13 cellular contexts compared by ENCODE assay signal in genomic region chr12:47835831-47836155, GRCh38. TPM values are rescaled to one million over a fixed set of nuclear protein-coding genes. Genes with fewer than 3 reads are reported as not detected.
DNase-seq lines count a peak whose midpoint lies in the region; ATAC-seq and TF ChIP-seq lines count a peak whose summit lies in the region.
"Had no signal": no experiment of that assay in that cellular context is flagged by ENCODE, and none has a peak within 500 bp of the region (broad histone marks: within the 10 kb centered on the region; RNA-seq: fewer than 3 reads in every experiment).

No MANE protein-coding gene starts in this region.

- no peak overlapping the region for H2BK120ac ChIP-seq in IMR-90 (ENCODE audit: low read depth, low read length)

- no peak overlapping the region for H3K23ac ChIP-seq in IMR-90 (ENCODE audit: low read depth, low read length)

- in situ Hi-C loops in IMR-90 (cut with MboI; ENCODE audit: low sequenced_read_pairs), result loop anchor here (5.0 to 10.0 kb wide), 2 partner anchors 91 to 123 kb away; no protein-coding TSS in a partner anchor

- H3K27me3 ChIP-seq in CD4-positive, alpha-beta T cell (ENCODE audit: control insufficient read depth, insufficient read depth, low read length), result no peaks in the 10 kb centered on the region
- no peaks in the 10 kb centered on the region for H3K27me3 ChIP-seq in IMR-90 (ENCODE audit: control insufficient read depth, insufficient read depth, low read length)

- peaks cover 72% of the 10 kb centered on the region for H3K4me1 Mint-ChIP-seq in CD4-positive, alpha-beta T cell (ENCODE audit: low read depth)
- peaks cover 76% of the 10 kb centered on the region for H3K4me1 Mint-ChIP-seq in activated naive CD8-positive, alpha-beta T cell treated with anti-CD3 and anti-CD28 coated beads for 36 hours
- peaks cover 71% of the 10 kb centered on the region for H3K4me1 Mint-ChIP-seq in nephron

- no peak overlapping the region for H2AK9ac ChIP-seq in IMR-90 (replicated peaks; ENCODE audit: low read depth, low read length, poor library complexity)

- POLR2A ChIA-PET in CD4-positive, alpha-beta T cell (lab: Charles Lee), result interaction anchor here (1.0 to 16.4 kb wide), 6 partner anchors 11 to 78 kb away, joined by 3 to 274 read pairs (median 6); partner anchors contain the start of gene HDAC7
- POLR2A ChIA-PET in IMR-90 (lab: Charles Lee; ENCODE audit: unreplicated experiment), result no interaction called here

- H3K36me3 ChIP-seq in IMR-90 (ENCODE audit: control insufficient read depth, insufficient read depth, low read length), result no peaks in the 10 kb centered on the region

- no peak overlapping the region for H3K9ac ChIP-seq in IMR-90 (ENCODE audit: low read depth, low read length)

- no peak for DNase-seq in CD4-positive, alpha-beta T cell
- DNase-seq in IMR-90, result no peak
- no peak for DNase-seq in activated naive CD8-positive, alpha-beta T cell treated with anti-CD3 and anti-CD28 coated beads for 36 hours
- DNase-seq in NCI-H2107 (lab: John Stamatoyannopoulos, UW), result no peak
- DNase-seq in NK-92 treated with Interleukin-12 subunit alpha and Interleukin-12 subunit beta, amount 100 ng/mL, for 24 hours (lab: John Stamatoyannopoulos, UW), result no peak
- DNase-seq in mesenteric fat pad (ENCODE audit: low spot score), result no peak
- DNase-seq in pons (ENCODE audit: low spot score), result no peak
- DNase-seq: COR-L47, hypothalamus, NCI-H2029 treated with DMSO at 0.1 percent for 48 hours had no signal

- dilution Hi-C loops in IMR-90 (cut with HindIII; ENCODE audit: low sequenced_read_pairs, unreplicated experiment), result no loop called here

- no peak overlapping the region for H3K4me3 Mint-ChIP-seq in CD4-positive, alpha-beta T cell
- no peak overlapping the region for H3K4me3 Mint-ChIP-seq in activated naive CD8-positive, alpha-beta T cell treated with anti-CD3 and anti-CD28 coated beads for 36 hours
- no peak overlapping the region for H3K4me3 Mint-ChIP-seq in nephron

- H3K56ac ChIP-seq in IMR-90 (ENCODE audit: extremely low read depth, insufficient read depth, low read length), result no peak overlapping the region

- TF ChIP-seq CTCF in CD4-positive, alpha-beta T cell (IDR thresholded peaks at IDR 0.05), result no peak
- no peak for TF ChIP-seq CTCF in IMR-90 (conservative IDR thresholded peaks at IDR 0.05; ENCODE audit: low read depth, low read length)
- TF ChIP-seq CTCF in nephron (IDR thresholded peaks at IDR 0.05; ENCODE audit: unreplicated experiment in 3 of 3), result no peak

- H3K27ac ChIP-seq in CD4-positive, alpha-beta T cell (ENCODE audit: low read depth, low read length), result no peak overlapping the region
- H3K27ac ChIP-seq in IMR-90 (ENCODE audit: insufficient read depth, low read length), result no peak overlapping the region

- H2AK5ac ChIP-seq in IMR-90 (ENCODE audit: low read depth, low read length), result peak overlapping the region; percentile 13; the same call in 1 of the 2 replicates

- H3K9me3 ChIP-seq in CD4-positive, alpha-beta T cell (ENCODE audit: control insufficient read depth, low read length), result no peaks in the 10 kb centered on the region
- H3K9me3 ChIP-seq in IMR-90 (ENCODE audit: control insufficient read depth, insufficient read depth, low read length), result no peaks in the 10 kb centered on the region

- peak overlapping the region; percentile 83 for H2AFZ ChIP-seq in IMR-90 (replicated peaks; ENCODE audit: low read length, poor library complexity)

- TF ChIP-seq POLR2A in IMR-90 (IDR thresholded peaks at IDR 0.05; ENCODE audit: low read depth, low read length), result no peak

- H4K20me1 ChIP-seq in IMR-90 (ENCODE audit: insufficient read depth, low read length), result no peaks in the 10 kb centered on the region

- no TSS peak for BruUV-seq in IMR-90 (replicated peaks; lab: Mats Ljungman, UMichigan)

- peak overlapping the region; percentile 15; the same call in 1 of the 2 replicates for H3K4ac ChIP-seq in IMR-90 (ENCODE audit: low read depth, low read length)

- no peak for TF ChIP-seq RAD21 in IMR-90 (IDR thresholded peaks at IDR 0.05; ENCODE audit: low read length)

- no peak overlapping the region for H4K91ac ChIP-seq in IMR-90 (ENCODE audit: insufficient read depth, low read depth, low read length)

- H3K27ac Mint-ChIP-seq in CD4-positive, alpha-beta T cell, result peak overlapping the region; percentile 90
- H3K27ac Mint-ChIP-seq in activated naive CD8-positive, alpha-beta T cell treated with anti-CD3 and anti-CD28 coated beads for 36 hours, result peak overlapping the region; percentile 82
- H3K27ac Mint-ChIP-seq in nephron, result peak overlapping the region; percentile 63 to 69 (median 68)

- H3K79me1 ChIP-seq in IMR-90 (ENCODE audit: low read depth in 1 of 2, low read length in 2 of 2), result no peaks in the 10 kb centered on the region

- H2BK15ac ChIP-seq in IMR-90 (ENCODE audit: low read depth, low read length), result no peak overlapping the region

- WGBS in IMR-90 (ENCODE audit: extremely low coverage in 2 of 2, insufficient read length in 1 of 2), 2 experiments, result no CpG with 5 or more reads among the region's 3 CpGs

- H2BK20ac ChIP-seq in IMR-90 (ENCODE audit: low read depth, low read length), result no peak overlapping the region

- no peak overlapping the region for H3K18ac ChIP-seq in IMR-90 (ENCODE audit: low read depth, low read length)

- no peaks in the 10 kb centered on the region for H3K27me3 Mint-ChIP-seq in CD4-positive, alpha-beta T cell
- H3K27me3 Mint-ChIP-seq in activated naive CD8-positive, alpha-beta T cell treated with anti-CD3 and anti-CD28 coated beads for 36 hours, result no peaks in the 10 kb centered on the region
- H3K27me3 Mint-ChIP-seq in nephron (ENCODE audit: low read depth), result peaks cover 7% of the 10 kb centered on the region

- peak overlapping the region; percentile 19; the same call in 1 of the 2 replicates for H3K14ac ChIP-seq in IMR-90 (replicated peaks; ENCODE audit: low read depth, low read length)

- no peak overlapping the region for H4K8ac ChIP-seq in IMR-90 (ENCODE audit: low read depth in 2 of 2, low read length in 2 of 2)

- CTCF ChIA-PET in CD4-positive, alpha-beta T cell (lab: Charles Lee), result interaction anchor here (0.9 to 13.5 kb wide), 8 partner anchors 13 to 93 kb away, joined by 3 to 164 read pairs (median 4); partner anchors contain the start of gene HDAC7
- CTCF ChIA-PET in IMR-90 (lab: Yijun Ruan, JAX), result interaction anchor here (0.7 to 1.3 kb wide), 2 partner anchors 68 to 121 kb away, joined by 3 to 4 read pairs; no protein-coding TSS in a partner anchor

- H4K5ac ChIP-seq in IMR-90 (ENCODE audit: low read depth, low read length), result no peak overlapping the region

- H3K36me3 Mint-ChIP-seq in CD4-positive, alpha-beta T cell (ENCODE audit: low read depth), result no peaks in the 10 kb centered on the region
- H3K36me3 Mint-ChIP-seq in activated naive CD8-positive, alpha-beta T cell treated with anti-CD3 and anti-CD28 coated beads for 36 hours, result peaks cover 3% of the 10 kb centered on the region
- no peaks in the 10 kb centered on the region for H3K36me3 Mint-ChIP-seq in nephron (ENCODE audit: low read depth)
- H3K36me3 Mint-ChIP-seq: brain had no signal

- intact Hi-C loops in CD4-positive, alpha-beta T cell (cut with DNase I, micrococcal nuclease), result loop anchor here in 1 of 2 experiments (2.0 kb wide), 2 partner anchors 15 to 31 kb away; no protein-coding TSS in a partner anchor
- intact Hi-C loops in IMR-90 (cut with micrococcal nuclease), result no loop called here

- no peak overlapping the region for H2BK5ac ChIP-seq in IMR-90 (ENCODE audit: low read depth, low read length, poor library complexity, severe bottlenecking)

- H3K4me2 ChIP-seq in IMR-90 (ENCODE audit: low read depth, low read length), result no peak overlapping the region
- H3K4me2 ChIP-seq: smooth muscle cell had no signal

- ATAC-seq in CD4-positive, alpha-beta T cell (ENCODE audit: poor library complexity), result no peak
- ATAC-seq in IMR-90 (ENCODE audit: low read depth), result no peak

- no peaks in the 10 kb centered on the region for H3K9me1 ChIP-seq in IMR-90 (ENCODE audit: insufficient read depth, low read length)

- H3K4me3 ChIP-seq in IMR-90 (ENCODE audit: insufficient read depth, low read depth, low read length), result no peak overlapping the region
- H3K4me3 ChIP-seq: smooth muscle cell had no signal

- H3K9me3 Mint-ChIP-seq in CD4-positive, alpha-beta T cell, result no peaks in the 10 kb centered on the region
- H3K9me3 Mint-ChIP-seq in activated naive CD8-positive, alpha-beta T cell treated with anti-CD3 and anti-CD28 coated beads for 36 hours, result no peaks in the 10 kb centered on the region
- H3K9me3 Mint-ChIP-seq in nephron, result no peaks in the 10 kb centered on the region
- H3K9me3 Mint-ChIP-seq: brain had no signal

- H3K4me1 ChIP-seq in IMR-90 (ENCODE audit: control insufficient read depth, insufficient read depth, low read length), result peaks cover 8% of the 10 kb centered on the region; the same call in 1 of the 2 replicates

TF ChIP-seq in IMR-90, 13 proteins besides CTCF, POLR2A, EP300 and RAD21 (continues in another document):
- TF ChIP-seq CEBPB (IDR thresholded peaks at IDR 0.05; ENCODE audit: low read depth, low read length) (no peak), SMC3 (IDR thresholded peaks at IDR 0.05; ENCODE audit: low read depth, low read length) (no peak), MAFK (IDR thresholded peaks at IDR 0.05; ENCODE audit: low read depth, low read length) (no peak), USF2 (IDR thresholded peaks at IDR 0.05; ENCODE audit: low read depth, low read length) (no peak), RFX5 (IDR thresholded peaks at IDR 0.05; ENCODE audit: low read depth, low read length) (no peak)

RNA-seq across cellular contexts. Expression of gene HDAC7, which starts 16.1 kb away (rescaled TPM):
- 100 to 1,000 TPM; 116 to 122 TPM for total RNA-seq in CD4-positive, alpha-beta T cell
- total RNA-seq in IMR-90 (2012; rRNA removed) (10.4 and 10.6 TPM in 2 replicates), mesenteric fat pad (105 TPM)
- polyA plus RNA-seq in IMR-90 (2012; rRNA removed), result 64.7 and 65.1 TPM in 2 replicates
- 51.5 and 60.5 TPM in 2 replicates for polyA plus RNA-seq in IMR-90 (2012; cell fraction: cytosol; rRNA removed)
- polyA plus RNA-seq in IMR-90 (2012; cell fraction: nucleus; rRNA removed; ENCODE audit: low replicate concordance), result 183 and 377 TPM in 2 replicates
- 100 to 1,000 TPM; 233 to 246 TPM for total RNA-seq in activated naive CD8-positive, alpha-beta T cell treated with anti-CD3 and anti-CD28 coated beads for 36 hours
